In the genomic region with DNA sequence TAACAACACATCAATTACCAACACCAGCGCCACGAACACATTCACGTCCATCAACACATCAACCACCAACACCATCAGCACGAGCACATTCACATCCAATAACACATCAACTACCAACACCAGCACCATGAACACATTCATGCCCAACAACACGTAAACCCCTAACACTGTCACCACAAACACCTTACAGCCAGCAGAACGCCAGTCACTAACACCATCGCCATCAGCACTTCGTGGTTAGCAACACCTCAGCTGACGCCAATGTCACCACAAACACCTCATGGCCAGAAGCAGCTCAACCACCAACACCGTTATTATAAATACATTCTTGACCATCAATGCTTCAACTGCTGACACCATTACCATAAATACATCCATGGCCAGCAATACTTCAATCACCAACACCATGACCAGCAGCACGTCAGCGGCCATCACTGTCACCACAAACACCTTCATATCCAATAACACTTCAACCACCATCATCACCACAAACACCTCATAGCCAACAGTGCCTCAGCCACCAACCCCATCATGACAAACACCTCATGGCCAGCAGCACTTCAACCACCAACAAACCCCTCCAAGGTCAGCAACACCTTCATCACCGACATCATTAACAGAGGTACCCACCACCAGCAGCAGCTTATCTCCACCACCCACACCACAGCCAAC, we compare ENCODE assay signal across 35 cellular contexts. TPM values are rescaled to one million over a fixed set of nuclear protein-coding genes. Genes with fewer than 3 reads are reported as not detected.
DNase-seq lines count a peak whose midpoint lies in the region; ATAC-seq, FAIRE-seq and TF ChIP-seq lines count a peak whose summit lies in the region.
"Had no signal": no experiment of that assay in that cellular context is flagged by ENCODE, and none has a peak within 500 bp of the region (broad histone marks: within the 10 kb centered on the region; RNA-seq: fewer than 3 reads in every experiment).

No MANE protein-coding gene starts in this region.

- no peaks in the 10 kb centered on the region for H3K9me3 Mint-ChIP-seq in activated naive CD4-positive, alpha-beta T cell treated with anti-CD3 and anti-CD28 coated beads, Interleukin-2, amount 10 ng/mL, durations not matched to agents 7 days and 5 days
- H3K9me3 Mint-ChIP-seq: HFFc6, nephron progenitor cell had no signal

- in situ Hi-C loops in K562 (cut with MboI) = no loop called here

- no peaks in the 10 kb centered on the region for H4K20me1 ChIP-seq in K562 (replicated peaks; ENCODE audit: control insufficient read depth, insufficient read depth, low read length)

- no TSS peak for BruUV-seq in K562 (replicated peaks; lab: Mats Ljungman, UMichigan)

- intact Hi-C loops in K562 (cut with micrococcal nuclease) = no loop called here
- intact Hi-C loops in prostate gland (cut with DNase I) = no loop called here
- intact Hi-C loops in Right ventricle myocardium superior (cut with DNase I) = no loop called here

- no peaks in the 10 kb centered on the region for H3K9me1 ChIP-seq in K562 (ENCODE audit: control insufficient read depth, insufficient read depth, low read length)

- no peaks in the 10 kb centered on the region for H3K79me2 ChIP-seq in K562 (ENCODE audit: control insufficient read depth, insufficient read depth, low read length)

- no peak overlapping the region for H3K4me2 ChIP-seq in K562 (ENCODE audit: insufficient read depth, low read length)
- H3K4me2 ChIP-seq: BLaER1, smooth muscle cell had no signal

- ATAC-seq in K562 = no peak
- no peak for ATAC-seq in Right ventricle myocardium superior (ENCODE audit: poor library complexity)
- ATAC-seq: esophagus mucosa; foreskin keratinocyte; heart right ventricle; pancreas; stimulated activated memory B cell treated with anti-CD40 and anti-IgM and Interleukin-4, amounts not matched to agents 10 μg/mL and 1 μg/mL and 100 μg/mL, for 72 hours had no signal

- no peak overlapping the region for H3K4me3 Mint-ChIP-seq in activated naive CD4-positive, alpha-beta T cell treated with anti-CD3 and anti-CD28 coated beads, Interleukin-2, amount 10 ng/mL, durations not matched to agents 7 days and 5 days
- H3K4me3 Mint-ChIP-seq: HFFc6; nephron progenitor cell; stimulated activated memory B cell treated with anti-CD40 and anti-IgM and Interleukin-4, amounts not matched to agents 10 μg/mL and 1 μg/mL and 100 μg/mL, for 72 hours had no signal

- CTCF ChIA-PET in activated naive CD4-positive, alpha-beta T cell treated with anti-CD3 and anti-CD28 coated beads, Interleukin-2, amount 10 ng/mL, durations not matched to agents 7 days and 5 days (lab: Charles Lee) = no interaction called here
- CTCF ChIA-PET in K562 (lab: Yijun Ruan, JAX; ENCODE audit: low intra/inter-chr PET ratio) = no interaction called here

- H3K27me3 ChIP-seq in GM06990 (replicated peaks; ENCODE audit: control insufficient read depth, insufficient read depth, low read length) (no peaks in the 10 kb centered on the region), K562 (ENCODE audit: control insufficient read depth in 2 of 2, insufficient read depth in 2 of 2, low read length in 2 of 2) (peaks cover 12 to 70% of the 10 kb centered on the region in 2 experiments; a peak in 4 of 5 replicates), prostate gland (replicated peaks; ENCODE audit: insufficient read depth) (peaks cover 5% of the 10 kb centered on the region)
- H3K27me3 ChIP-seq: BLaER1, brain microvascular endothelial cell, pancreas, testis had no signal

- no peak overlapping the region for H3K27ac ChIP-seq in K562 (ENCODE audit: extremely low read depth, low read depth, low read length)
- H3K27ac ChIP-seq in prostate gland = no peak overlapping the region
- H3K27ac ChIP-seq: BLaER1, brain microvascular endothelial cell, foreskin keratinocyte, heart right ventricle, pancreas, testis, VCaP had no signal

- no peak overlapping the region for H3K9ac ChIP-seq in K562 (ENCODE audit: insufficient read depth in 1 of 2, low read depth in 2 of 2, low read length in 2 of 2)
- H3K9ac ChIP-seq: BLaER1 had no signal

- no peaks in the 10 kb centered on the region for H3K36me3 Mint-ChIP-seq in activated naive CD4-positive, alpha-beta T cell treated with anti-CD3 and anti-CD28 coated beads, Interleukin-2, amount 10 ng/mL, durations not matched to agents 7 days and 5 days

- no peak for TF ChIP-seq RAD21 in K562 (CRISPR knock-in tag; conservative IDR thresholded peaks at IDR 0.05 in 1 of 2, IDR thresholded peaks at IDR 0.05 in 1 of 2)

- TF ChIP-seq POLR2A in K562 (conservative IDR thresholded peaks at IDR 0.05) (no peak), prostate gland (IDR thresholded peaks at IDR 0.05) (no peak)

- H3K27ac Mint-ChIP-seq in activated naive CD4-positive, alpha-beta T cell treated with anti-CD3 and anti-CD28 coated beads, Interleukin-2, amount 10 ng/mL, durations not matched to agents 7 days and 5 days = no peak overlapping the region
- H3K27ac Mint-ChIP-seq: HFFc6; nephron progenitor cell; stimulated activated memory B cell treated with anti-CD40 and anti-IgM and Interleukin-4, amounts not matched to agents 10 μg/mL and 1 μg/mL and 100 μg/mL, for 72 hours had no signal

- no peaks in the 10 kb centered on the region for H3K4me1 Mint-ChIP-seq in activated naive CD4-positive, alpha-beta T cell treated with anti-CD3 and anti-CD28 coated beads, Interleukin-2, amount 10 ng/mL, durations not matched to agents 7 days and 5 days
- H3K4me1 Mint-ChIP-seq: nephron progenitor cell had no signal

- under 1% methylated on average over 13 of the region's 13 CpGs for WGBS in K562 (ENCODE audit: insufficient coverage, low coverage, missing lambda C conversion rate)
- 89% methylated on average over 13 of the region's 13 CpGs for WGBS in prostate gland

- H3K4me3 ChIP-seq in GM06990 (replicated peaks; ENCODE audit: low read depth, low read length) (peak overlapping the region; percentile 21), K562 (no peak overlapping the region), prostate gland (no peak overlapping the region)
- H3K4me3 ChIP-seq: BLaER1, heart right ventricle, lung, pancreas, smooth muscle cell, testis had no signal

- DNase-seq in activated naive CD4-positive, alpha-beta T cell treated with Interleukin-2 at 50 U/mL for 16 hours = peak; percentile 27
- DNase-seq in activated naive CD4-positive, alpha-beta T cell treated with anti-CD3 and anti-CD28 coated beads, Interleukin-2, amount 10 ng/mL, durations not matched to agents 7 days and 5 days = no peak
- DNase-seq in GM06990 (ENCODE audit: extremely low read depth, insufficient read length) = no peak
- DNase-seq in K562 (ENCODE audit: extremely low read depth in 1 of 4, low spot score in 3 of 4) = no peak
- peak; percentile 46 for DNase-seq in stimulated activated CD8-positive, alpha-beta memory T cell treated with anti-CD3 and anti-CD28 coated beads, Interleukin-4, amount 100 ng/mL, for 48 hours
- DNase-seq in prostate gland (ENCODE audit: low spot score) = no peak
- DNase-seq in Right ventricle myocardium superior = no peak
- DNase-seq: ACHN; activated CD4-positive, alpha-beta T cell treated with anti-CD3 and anti-CD28 coated beads, Interleukin-2, amount 50 U/mL, for 4 hours; activated gamma-delta T cell treated with Interleukin-2 at 50 U/mL for 16 hours; amniotic stem cell; brain microvascular endothelial cell; DMS79 treated with DMSO at 0.1 percent for 48 hours; foreskin keratinocyte; heart right ventricle; HFFc6; KG1; MM.1S; NCI-H1417; NCI-H2029 treated with DMSO at 0.1 percent for 48 hours; NCI-H2227 treated with DMSO at 0.1 percent for 48 hours; NCI-H526 treated with DMSO at 0.1 percent for 48 hours; nephron progenitor cell; pancreas; SHP77 treated with DMSO at 0.1 percent for 48 hours; stimulated activated CD4-positive, alpha-beta T cell treated with anti-CD3 and anti-CD28 coated beads, Interleukin-2, amount 100 ng/mL, for 48 hours; T-helper 9 cell; testis had no signal

- no peak for TF ChIP-seq CTCF in GM06990 (IDR thresholded peaks at IDR 0.05; ENCODE audit: insufficient read depth, low read length, poor library complexity, severe bottlenecking)
- no peak for TF ChIP-seq CTCF in K562 (IDR thresholded peaks at IDR 0.05 in 2 of 3, conservative IDR thresholded peaks at IDR 0.05 in 1 of 3; ENCODE audit: insufficient read depth in 2 of 3, low read depth in 1 of 3, low read length in 3 of 3)
- TF ChIP-seq CTCF in prostate gland (IDR thresholded peaks at IDR 0.05) = no peak

- peaks cover 15% of the 10 kb centered on the region for H3K27me3 Mint-ChIP-seq in activated naive CD4-positive, alpha-beta T cell treated with anti-CD3 and anti-CD28 coated beads, Interleukin-2, amount 10 ng/mL, durations not matched to agents 7 days and 5 days
- H3K27me3 Mint-ChIP-seq: stimulated activated memory B cell treated with anti-CD40 and anti-IgM and Interleukin-4, amounts not matched to agents 10 μg/mL and 1 μg/mL and 100 μg/mL, for 72 hours had no signal

- POLR2A ChIA-PET in K562 (lab: Yijun Ruan, JAX) = interaction anchor here (1.3 kb wide), 1 partner anchor 12 kb away, joined by 3 read pairs; a partner anchor contains a TSS

- no peak for TF ChIP-seq EP300 in K562 (IDR thresholded peaks at IDR 0.05; ENCODE audit: low read length)

- H2AFZ ChIP-seq in K562 (ENCODE audit: low read depth, low read length) = no peak overlapping the region

- peaks cover 3% of the 10 kb centered on the region for H3K9me3 ChIP-seq in K562 (replicated peaks; ENCODE audit: control insufficient read depth, insufficient read depth, low read depth, low read length)
- H3K9me3 ChIP-seq in prostate gland = no peaks in the 10 kb centered on the region
- H3K9me3 ChIP-seq: heart right ventricle, pancreas, testis had no signal

- no peak for FAIRE-seq in K562 (lab: Jason Lieb, UNC)
- FAIRE-seq: colon had no signal

- H3K36me3 ChIP-seq in GM06990 (ENCODE audit: control insufficient read depth, insufficient read depth, low read length) (peaks cover 67% of the 10 kb centered on the region), K562 (ENCODE audit: control insufficient read depth, insufficient read depth, low read length) (no peaks in the 10 kb centered on the region), prostate gland (no peaks in the 10 kb centered on the region)
- H3K36me3 ChIP-seq: BLaER1, brain microvascular endothelial cell, heart right ventricle, pancreas had no signal

- peaks cover 0 to 8% of the 10 kb centered on the region in 2 experiments; a peak in 2 of 5 replicates for H3K4me1 ChIP-seq in K562 (replicated peaks in 1 of 2; ENCODE audit: control insufficient read depth in 2 of 2, insufficient read depth in 2 of 2, low read length in 2 of 2)
- no peaks in the 10 kb centered on the region for H3K4me1 ChIP-seq in prostate gland (replicated peaks)
- H3K4me1 ChIP-seq: foreskin keratinocyte, heart right ventricle, pancreas, testis had no signal

RNA-seq across cellular contexts. Expression of a gene that starts 9.4 kb away (rescaled TPM):
- 0.19 TPM in 1 of 2 replicates, not detected in the other for total RNA-seq in K562 (2011; cell fraction: chromatin; rRNA removed; ENCODE audit: low replicate concordance)
- total RNA-seq in K562 (2011; cell fraction: nucleolus; rRNA removed) = not detected in 2 replicates
- total RNA-seq in K562 (2011; cell fraction: nucleoplasm; rRNA removed) = not detected in 2 replicates
- total RNA-seq in K562 (2014; rRNA removed) (not detected in 2 replicates), K562 (2014; rRNA removed; fragmentation: Illumina TruSeq; extraction: Trizol) (not detected in 2 replicates), K562 (2015; rRNA removed; fragmentation: Illumina TruSeq; extraction: Trizol) (not detected in 2 replicates), K562 (2021) (0.11 and 0.38 TPM in 2 replicates), prostate gland (1 to 10 TPM in 1 of 2 donors, not detected in 1; 1.5 TPM), Right ventricle myocardium superior (0.56 TPM)
- polyA plus RNA-seq in K562 (2011; rRNA removed) (not detected in 2 replicates), K562 (2014; fragmentation: Illumina TruSeq; extraction: Trizol) (not detected in 2 replicates), K562 (2014; fragmentation: Nextera tagmentation; extraction: Ambion mirVana) (not detected), K562 (2014; rRNA removed) (not detected in 2 replicates)
- polyA plus RNA-seq in K562 (2011; cell fraction: cytosol; rRNA removed) = 0.04 TPM in 2 replicates
- 0.17 TPM in 1 of 2 replicates, not detected in the other for polyA plus RNA-seq in K562 (2011; cell fraction: nucleus; rRNA removed)
- 0.17 TPM in 1 of 2 replicates, not detected in the other for polyA plus RNA-seq in K562 (2012)
- not detected in 2 replicates for polyA minus RNA-seq in K562 (2011; rRNA and poly(A)+ RNA removed)
- polyA minus RNA-seq in K562 (2011; cell fraction: cytosol; rRNA and poly(A)+ RNA removed) = not detected in 2 replicates
- polyA minus RNA-seq in K562 (2011; cell fraction: nucleus; rRNA and poly(A)+ RNA removed) = not detected in 2 replicates
- total RNA-seq: foreskin keratinocyte, HFFc6, smooth muscle cell had no signal
- polyA plus RNA-seq: foreskin keratinocyte, smooth muscle cell had no signal

RNA-seq across cellular contexts. Expression of a gene that starts 11.9 kb away (rescaled TPM):
- 2.3 and 11.2 TPM in 2 replicates for total RNA-seq in K562 (2011; cell fraction: chromatin; rRNA removed; ENCODE audit: low replicate concordance)
- total RNA-seq in K562 (2011; cell fraction: nucleolus; rRNA removed) = 11.8 and 15.7 TPM in 2 replicates
- total RNA-seq in K562 (2011; cell fraction: nucleoplasm; rRNA removed) = 8.2 and 13.0 TPM in 2 replicates
- total RNA-seq in K562 (2014; rRNA removed) = 76.2 and 82.6 TPM in 2 replicates
- 0.99 and 2.7 TPM in 2 replicates for total RNA-seq in K562 (2014; rRNA removed; fragmentation: Illumina TruSeq; extraction: Trizol)
- 40.9 and 42.0 TPM in 2 replicates for total RNA-seq in K562 (2015; rRNA removed; fragmentation: Illumina TruSeq; extraction: Trizol)
- 76.9 and 81.9 TPM in 2 replicates for total RNA-seq in K562 (2021)
- 29.3 and 56.7 TPM in 2 replicates for polyA plus RNA-seq in K562 (2011; rRNA removed)
- polyA plus RNA-seq in K562 (2011; cell fraction: cytosol; rRNA removed) = 24.8 and 87.6 TPM in 2 replicates
- 27.0 and 33.8 TPM in 2 replicates for polyA plus RNA-seq in K562 (2011; cell fraction: nucleus; rRNA removed)
- 62.7 and 107 TPM in 2 replicates for polyA plus RNA-seq in K562 (2012)
- polyA plus RNA-seq in K562 (2014; fragmentation: Illumina TruSeq; extraction: Trizol) = 3.9 and 21.4 TPM in 2 replicates
- 1 to 10 TPM; 2.0 to 4.2 TPM for polyA plus RNA-seq in K562 (2014; fragmentation: Nextera tagmentation; extraction: Ambion mirVana)
- 45.2 and 53.1 TPM in 2 replicates for polyA plus RNA-seq in K562 (2014; rRNA removed)
- 14.1 and 25.3 TPM in 2 replicates for polyA minus RNA-seq in K562 (2011; rRNA and poly(A)+ RNA removed)
- polyA minus RNA-seq in K562 (2011; cell fraction: cytosol; rRNA and poly(A)+ RNA removed) = 34.8 and 50.1 TPM in 2 replicates
- 3.0 and 11.8 TPM in 2 replicates for polyA minus RNA-seq in K562 (2011; cell fraction: nucleus; rRNA and poly(A)+ RNA removed)
- 100 to 1,000 TPM; 105 to 150 TPM for total RNA-seq in prostate gland
- total RNA-seq in Right ventricle myocardium superior = 116 TPM

RNA-seq across cellular contexts. Expression of a gene that starts 15.7 kb away (rescaled TPM):
- total RNA-seq in K562 (2011; cell fraction: chromatin; rRNA removed; ENCODE audit: low replicate concordance) = 3.0 TPM in 2 replicates
- 2.2 and 3.3 TPM in 2 replicates for total RNA-seq in K562 (2011; cell fraction: nucleolus; rRNA removed)
- total RNA-seq in K562 (2011; cell fraction: nucleoplasm; rRNA removed) = 3.3 and 5.6 TPM in 2 replicates
- total RNA-seq in K562 (2014; rRNA removed) (0.18 and 0.37 TPM in 2 replicates), K562 (2014; rRNA removed; fragmentation: Illumina TruSeq; extraction: Trizol) (0.26 and 0.33 TPM in 2 replicates), K562 (2015; rRNA removed; fragmentation: Illumina TruSeq; extraction: Trizol) (0.08 and 0.11 TPM in 2 replicates), K562 (2021) (0.51 and 0.63 TPM in 2 replicates), prostate gland (under 1 TPM in 1 of 2 donors, not detected in 1; 0.28 TPM), Right ventricle myocardium superior (0.67 TPM)
- polyA plus RNA-seq in K562 (2011; rRNA removed) (0.79 and 1.8 TPM in 2 replicates), K562 (2014; fragmentation: Illumina TruSeq; extraction: Trizol) (0.49 and 0.68 TPM in 2 replicates), K562 (2014; fragmentation: Nextera tagmentation; extraction: Ambion mirVana) (under 1 TPM; 0.81 to 0.94 TPM), K562 (2014; rRNA removed) (0.49 and 0.65 TPM in 2 replicates)
- 0.93 and 1.3 TPM in 2 replicates for polyA plus RNA-seq in K562 (2011; cell fraction: cytosol; rRNA removed)
- 1.5 and 2.3 TPM in 2 replicates for polyA plus RNA-seq in K562 (2011; cell fraction: nucleus; rRNA removed)
- polyA plus RNA-seq in K562 (2012) = 0.78 and 5.4 TPM in 2 replicates
- polyA minus RNA-seq in K562 (2011; rRNA and poly(A)+ RNA removed) = 0.87 and 1.2 TPM in 2 replicates
- polyA minus RNA-seq in K562 (2011; cell fraction: cytosol; rRNA and poly(A)+ RNA removed) = 0.67 TPM in 1 of 2 replicates, not detected in the other
- 0.13 TPM in 1 of 2 replicates, not detected in the other for polyA minus RNA-seq in K562 (2011; cell fraction: nucleus; rRNA and poly(A)+ RNA removed)
- total RNA-seq: foreskin keratinocyte, HFFc6, smooth muscle cell, testis had no signal
- polyA plus RNA-seq: foreskin keratinocyte, smooth muscle cell had no signal

RNA-seq across cellular contexts. Expression of a gene that starts 23.7 kb away (rescaled TPM):
- not detected in 2 replicates for total RNA-seq in K562 (2011; cell fraction: chromatin; rRNA removed; ENCODE audit: low replicate concordance)
- not detected in 2 replicates for total RNA-seq in K562 (2011; cell fraction: nucleolus; rRNA removed)
- not detected in 2 replicates for total RNA-seq in K562 (2011; cell fraction: nucleoplasm; rRNA removed)
- total RNA-seq in K562 (2014; rRNA removed) = not detected in 2 replicates
- not detected in 2 replicates for total RNA-seq in K562 (2014; rRNA removed; fragmentation: Illumina TruSeq; extraction: Trizol)
- total RNA-seq in K562 (2015; rRNA removed; fragmentation: Illumina TruSeq; extraction: Trizol) = not detected in 2 replicates
- not detected in 2 replicates for total RNA-seq in K562 (2021)
- polyA plus RNA-seq in K562 (2011; rRNA removed) = not detected in 2 replicates
- polyA plus RNA-seq in K562 (2011; cell fraction: cytosol; rRNA removed) = not detected in 2 replicates
- not detected in 2 replicates for polyA plus RNA-seq in K562 (2011; cell fraction: nucleus; rRNA removed)
- not detected in 2 replicates for polyA plus RNA-seq in K562 (2012)
- not detected in 2 replicates for polyA plus RNA-seq in K562 (2014; fragmentation: Illumina TruSeq; extraction: Trizol)
- polyA plus RNA-seq in K562 (2014; fragmentation: Nextera tagmentation; extraction: Ambion mirVana) = not detected
- not detected in 2 replicates for polyA plus RNA-seq in K562 (2014; rRNA removed)
- not detected in 2 replicates for polyA minus RNA-seq in K562 (2011; rRNA and poly(A)+ RNA removed)
- not detected in 2 replicates for polyA minus RNA-seq in K562 (2011; cell fraction: cytosol; rRNA and poly(A)+ RNA removed)
- polyA minus RNA-seq in K562 (2011; cell fraction: nucleus; rRNA and poly(A)+ RNA removed) = not detected in 2 replicates
- not detected for total RNA-seq in prostate gland
- 0.48 TPM for total RNA-seq in Right ventricle myocardium superior
- total RNA-seq: esophagus mucosa, foreskin keratinocyte, HFFc6, pancreas, smooth muscle cell, testis had no signal
- polyA plus RNA-seq: foreskin keratinocyte, smooth muscle cell had no signal

RNA-seq across cellular contexts. Expression of a gene that starts 39.4 kb away (rescaled TPM):
- not detected in 2 replicates for total RNA-seq in K562 (2011; cell fraction: chromatin; rRNA removed; ENCODE audit: low replicate concordance)
- total RNA-seq in K562 (2011; cell fraction: nucleolus; rRNA removed) = not detected in 2 replicates
- total RNA-seq in K562 (2011; cell fraction: nucleoplasm; rRNA removed) = not detected in 2 replicates
- total RNA-seq in K562 (2014; rRNA removed) (not detected in 2 replicates), K562 (2014; rRNA removed; fragmentation: Illumina TruSeq; extraction: Trizol) (not detected in 2 replicates), K562 (2015; rRNA removed; fragmentation: Illumina TruSeq; extraction: Trizol) (not detected in 2 replicates), K562 (2021) (not detected in 2 replicates), prostate gland (under 1 TPM in 1 of 2 donors, not detected in 1; 0.57 TPM), Right ventricle myocardium superior (1.1 TPM)
- polyA plus RNA-seq in K562 (2011; rRNA removed) (not detected in 2 replicates), K562 (2014; fragmentation: Illumina TruSeq; extraction: Trizol) (not detected in 2 replicates), K562 (2014; fragmentation: Nextera tagmentation; extraction: Ambion mirVana) (not detected), K562 (2014; rRNA removed) (not detected in 2 replicates)
- not detected in 2 replicates for polyA plus RNA-seq in K562 (2011; cell fraction: cytosol; rRNA removed)
- not detected in 2 replicates for polyA plus RNA-seq in K562 (2011; cell fraction: nucleus; rRNA removed)
- polyA plus RNA-seq in K562 (2012) = not detected in 2 replicates
- polyA minus RNA-seq in K562 (2011; rRNA and poly(A)+ RNA removed) = not detected in 2 replicates
- polyA minus RNA-seq in K562 (2011; cell fraction: cytosol; rRNA and poly(A)+ RNA removed) = not detected in 2 replicates
- polyA minus RNA-seq in K562 (2011; cell fraction: nucleus; rRNA and poly(A)+ RNA removed) = not detected in 2 replicates
- total RNA-seq: esophagus mucosa, foreskin keratinocyte, HFFc6, smooth muscle cell had no signal
- polyA plus RNA-seq: foreskin keratinocyte, smooth muscle cell had no signal

Comparison
In these comparisons a context has a peak if more than half of its experiments do, and no peak if none do; other contexts are left out.
1. DNase-seq: peak in activated naive CD4-positive, alpha-beta T cell treated with Interleukin-2 at 50 U/mL for 16 hours (single experiment) and stimulated activated CD8-positive, alpha-beta memory T cell treated with anti-CD3 and anti-CD28 coated beads, Interleukin-4, amount 100 ng/mL, for 48 hours (single experiment); none in activated naive CD4-positive, alpha-beta T cell treated with anti-CD3 and anti-CD28 coated beads, Interleukin-2, amount 10 ng/mL, durations not matched to agents 7 days and 5 days (single experiment), GM06990 (single experiment), K562 (0 of 4), prostate gland (single experiment) and Right ventricle myocardium superior (single experiment).